1 cellular context compared by ENCODE assay signal in genomic region chr1:35452086-35452485, GRCh38.
TF ChIP-seq lines count a peak whose summit lies in the region.

No MANE protein-coding gene starts in this region.

TF ChIP-seq in WTC11, 78 proteins besides CTCF, POLR2A, EP300 and RAD21 (continued from another document):
- TF ChIP-seq ZNF425 (CRISPR knock-in tag; conservative IDR thresholded peaks at IDR 0.05), result no peak
- no peak for TF ChIP-seq CBFB (CRISPR knock-in tag; IDR thresholded peaks at IDR 0.05; ENCODE audit: low read depth)
- TF ChIP-seq, protein P1, sequence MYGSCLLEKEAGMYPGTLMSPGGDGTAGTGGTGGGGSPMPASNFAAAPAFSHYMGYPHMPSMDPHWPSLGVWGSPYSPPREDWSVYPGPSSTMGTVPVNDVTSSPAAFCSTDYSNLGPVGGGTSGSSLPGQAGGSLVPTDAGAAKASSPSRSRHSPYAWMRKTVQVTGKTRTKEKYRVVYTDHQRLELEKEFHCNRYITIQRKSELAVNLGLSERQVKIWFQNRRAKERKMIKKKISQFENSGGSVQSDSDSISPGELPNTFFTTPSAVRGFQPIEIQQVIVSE (CRISPR knock-in tag; IDR thresholded peaks at IDR 0.05; ENCODE audit: borderline replicate concordance), result no peak
- TF ChIP-seq PREB (CRISPR knock-in tag; IDR thresholded peaks at IDR 0.05; ENCODE audit: borderline replicate concordance), result no peak
- no peak for TF ChIP-seq ZMAT4 (CRISPR knock-in tag; IDR thresholded peaks at IDR 0.05)
- no peak for TF ChIP-seq MAX (CRISPR knock-in tag; IDR thresholded peaks at IDR 0.05)
- no peak for TF ChIP-seq AFF4 (CRISPR knock-in tag; IDR thresholded peaks at IDR 0.05; ENCODE audit: borderline replicate concordance)
- TF ChIP-seq RORB (CRISPR knock-in tag; IDR thresholded peaks at IDR 0.05), result no peak
- no peak for TF ChIP-seq TCF7 (CRISPR knock-in tag; IDR thresholded peaks at IDR 0.05; ENCODE audit: low read depth)
- TF ChIP-seq ZNF671 (CRISPR knock-in tag; IDR thresholded peaks at IDR 0.05), result no peak
- no peak for TF ChIP-seq NR1H2 (CRISPR knock-in tag; IDR thresholded peaks at IDR 0.05)
- no peak for TF ChIP-seq ZNF396 (CRISPR knock-in tag; IDR thresholded peaks at IDR 0.05; ENCODE audit: borderline replicate concordance)
